In genomic region chr12:12999959-13000615, GRCh38 we compare ENCODE assay signal across 8 cellular contexts. TPM values are rescaled to one million over a fixed set of nuclear protein-coding genes. Genes with fewer than 3 reads are reported as not detected.
DNase-seq lines count a peak whose midpoint lies in the region; ATAC-seq and TF ChIP-seq lines count a peak whose summit lies in the region.

Gene HEBP1, minus strand, starts transcription at chr12:13000265. Its CDS starts 151 bp downstream, at chr12:13000114.

- peaks cover 9% of the 10 kb centered on the region for H3K36me3 Mint-ChIP-seq in endothelial cell (ENCODE audit: low read depth, unreplicated experiment)

- H3K27me3 ChIP-seq in HUES64 (ENCODE audit: insufficient read depth, low read length) = peaks cover 23% of the 10 kb centered on the region
- peaks cover 63% of the 10 kb centered on the region for H3K27me3 ChIP-seq in OCI-LY3 (ENCODE audit: low read depth, low read length)

- no peaks in the 10 kb centered on the region for H3K36me3 ChIP-seq in HUES64 (ENCODE audit: insufficient read depth, low read length)
- no peaks in the 10 kb centered on the region for H3K36me3 ChIP-seq in OCI-LY3 (replicated peaks; ENCODE audit: low read depth, low read length)

- peak within 1 kb of the TSS; percentile 73 for H3K4me2 ChIP-seq in OCI-LY3 (ENCODE audit: low read length)

- under 1% methylated on average over 69 of the region's 69 CpGs for WGBS in HUES64

- no peaks in the 10 kb centered on the region for H3K9me3 Mint-ChIP-seq in endothelial cell (ENCODE audit: unreplicated experiment)

- ATAC-seq in GM21526 (IDR thresholded peaks at IDR 0.05; ENCODE audit: low FRiP score, unreplicated experiment) = peak; percentile 77

- H3K79me2 ChIP-seq in OCI-LY3 (ENCODE audit: low read length) = no peaks in the 10 kb centered on the region

- peak within 1 kb of the TSS; percentile 99 for H3K27ac Mint-ChIP-seq in endothelial cell (ENCODE audit: unreplicated experiment)

- peak within 1 kb of the TSS; percentile 68 for H3K9ac ChIP-seq in HUES64 (ENCODE audit: low read depth, low read length)
- H3K9ac ChIP-seq in OCI-LY3 (ENCODE audit: low read length) = peak within 1 kb of the TSS; percentile 31

- DNase-seq in COLO668 (lab: John Stamatoyannopoulos, UW; ENCODE audit: unreplicated experiment) (peak; percentile 86), activated T-cell treated with anti-CD3 and anti-CD28 coated beads for 24 hours (ENCODE audit: low read depth) (peak; percentile 93), endothelial cell (ENCODE audit: low spot score) (peak; percentile 98), midbrain (lab: John Stamatoyannopoulos, UW) (peak; percentile 96)
- peak; percentile 86 to 88 for DNase-seq in stimulated activated CD8-positive, alpha-beta memory T cell treated with anti-CD3 and anti-CD28 coated beads, Interleukin-15, amount 100 ng/mL, for 48 hours (ENCODE audit: low read depth in 2 of 2)

- peak within 1 kb of the TSS; percentile 78 for H3K4me3 ChIP-seq in HUES64 (ENCODE audit: low read length)
- H3K4me3 ChIP-seq in OCI-LY3 (ENCODE audit: low read length) = peak within 1 kb of the TSS; percentile 79

- peaks cover 43% of the 10 kb centered on the region for H3K4me1 Mint-ChIP-seq in endothelial cell (ENCODE audit: unreplicated experiment)

- H3K4me3 Mint-ChIP-seq in endothelial cell (ENCODE audit: unreplicated experiment) = peak within 1 kb of the TSS; percentile 97

- H3K27ac ChIP-seq in HUES64 (ENCODE audit: low read depth, low read length) (peak within 1 kb of the TSS; percentile 46; the same call in 1 of the 2 replicates), OCI-LY3 (ENCODE audit: low read length) (no peak within 1 kb of the TSS)

- no peaks in the 10 kb centered on the region for H4K20me1 ChIP-seq in OCI-LY3 (ENCODE audit: insufficient read depth, low read length)

- H3K4me1 ChIP-seq in HUES64 (ENCODE audit: insufficient read depth, low read length) (peaks cover 4% of the 10 kb centered on the region), OCI-LY3 (ENCODE audit: low read length) (no peaks in the 10 kb centered on the region)

- H3K27me3 Mint-ChIP-seq in endothelial cell (ENCODE audit: unreplicated experiment) = peaks cover 17% of the 10 kb centered on the region

- H2AFZ ChIP-seq in OCI-LY3 (ENCODE audit: low read depth, low read length) = peak within 1 kb of the TSS; percentile 35

- H3K9me3 ChIP-seq in HUES64 (ENCODE audit: insufficient read depth, low read depth, low read length) (no peaks in the 10 kb centered on the region), OCI-LY3 (ENCODE audit: insufficient read depth, low read length) (no peaks in the 10 kb centered on the region)

- no peak for TF ChIP-seq CTCF in OCI-LY3 (IDR thresholded peaks at IDR 0.05; ENCODE audit: low read depth, low read length)
- no peak for TF ChIP-seq CTCF in endothelial cell (IDR thresholded peaks at IDR 0.05; ENCODE audit: unreplicated experiment)

RNA-seq across cellular contexts. Expression of gene HEBP1, which starts in this region (rescaled TPM):
- polyA plus RNA-seq in HUES64 (2013, experiment 1 of 2) = 29.0 TPM
- polyA plus RNA-seq in HUES64 (2013, experiment 2 of 2) = 37.7 TPM
- 83.3 TPM for total RNA-seq in endothelial cell (ENCODE audit: unreplicated experiment)
